ENCODE assay signal across 34 cellular contexts in the genomic region with DNA sequence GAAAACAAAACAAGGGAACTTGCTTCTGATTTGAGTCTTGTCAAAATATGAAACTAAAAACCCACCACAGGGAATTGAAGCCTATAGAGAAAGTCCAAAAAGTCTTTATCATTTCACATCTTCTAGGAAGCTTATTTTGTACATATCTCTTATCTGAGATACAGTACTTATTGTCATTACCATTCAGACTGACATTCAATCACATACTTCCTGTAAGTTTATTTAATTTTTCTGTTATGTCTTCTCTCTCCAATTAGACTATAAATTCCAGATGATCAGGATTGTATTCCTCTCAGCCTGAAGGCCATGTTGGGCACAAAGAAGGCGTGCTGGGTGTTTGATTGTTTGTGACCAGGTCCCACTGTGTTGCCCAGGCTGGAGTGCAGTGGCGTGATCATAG. TPM values are rescaled to one million over a fixed set of nuclear protein-coding genes. Genes with fewer than 3 reads are reported as not detected.
"Had no signal": no experiment of that assay in that cellular context is flagged by ENCODE, and none has a peak within 500 bp of the region (broad histone marks: within the 10 kb centered on the region; RNA-seq: fewer than 3 reads in every experiment).

No MANE protein-coding gene starts in this region.

- H3K4me3 ChIP-seq: adrenal gland, body of pancreas, esophagus muscularis mucosa, gastrocnemius medialis, heart left ventricle had no signal

- H3K27me3 ChIP-seq: adrenal gland, body of pancreas, esophagus muscularis mucosa, foreskin keratinocyte, gastrocnemius medialis, heart left ventricle had no signal

- H3K9me3 Mint-ChIP-seq: activated CD4-positive, alpha-beta memory T cell treated with anti-CD3 and anti-CD28 coated beads for 36 hours; activated CD4-positive, alpha-beta T cell treated with anti-CD3 and anti-CD28 coated beads, Interleukin-2, amount 10 ng/mL, durations not matched to agents 24 days and 14 days; activated naive CD4-positive, alpha-beta T cell treated with anti-CD3 and anti-CD28 coated beads for 36 hours; activated naive CD4-positive, alpha-beta T cell treated with anti-CD3 and anti-CD28 coated beads, Interleukin-2, amount 50 U/mL, for 24 hours; activated naive CD8-positive, alpha-beta T cell treated with anti-CD3 and anti-CD28 coated beads for 36 hours; activated naive CD8-positive, alpha-beta T cell treated with anti-CD3 and anti-CD28 coated beads, Interleukin-2, amount 50 U/mL, for 24 hours; activated T-helper 1 cell treated with anti-CD3 and anti-CD28 coated beads, Interleukin-12 subunit alpha, Interleukin-12 subunit beta, Interleukin-2, Interleukin-4 antibody, amounts not matched to agents 30 ng/mL and 10 ng/mL and 1 ng/mL, durations not matched to agents 14 hours and 24 hours and 36 hours; activated T-helper 2 cell treated with anti-CD3 and anti-CD28 coated beads, Interferon-gamma antibody, Interleukin-2, Interleukin-4, amounts not matched to agents 10 μg/mL and 5 μg/mL and 100 μg/mL, durations not matched to agents 14 hours and 24 hours and 36 hours; effector memory CD8-positive, alpha-beta T cell had no signal

- H3K27me3 Mint-ChIP-seq: activated CD4-positive, alpha-beta memory T cell treated with anti-CD3 and anti-CD28 coated beads for 36 hours; activated CD4-positive, alpha-beta T cell treated with anti-CD3 and anti-CD28 coated beads for 36 hours; activated CD8-positive, alpha-beta memory T cell treated with anti-CD3 and anti-CD28 coated beads, Interleukin-2, amount 10 ng/mL, durations not matched to agents 7 days and 5 days; activated naive CD4-positive, alpha-beta T cell treated with anti-CD3 and anti-CD28 coated beads, Interleukin-2, amount 50 U/mL, for 24 hours; activated naive CD8-positive, alpha-beta T cell treated with anti-CD3 and anti-CD28 coated beads for 36 hours; activated naive CD8-positive, alpha-beta T cell treated with anti-CD3 and anti-CD28 coated beads, Interleukin-2, amount 50 U/mL, for 24 hours; effector memory CD8-positive, alpha-beta T cell had no signal

- H3K4me1 ChIP-seq: adrenal gland had no signal

- H3K9me3 ChIP-seq: adrenal gland, body of pancreas, esophagus muscularis mucosa, gastrocnemius medialis, heart left ventricle had no signal

- DNase-seq: activated CD4-positive, alpha-beta memory T cell treated with anti-CD3 and anti-CD28 coated beads for 36 hours; activated CD4-positive, alpha-beta T cell treated with anti-CD3 and anti-CD28 coated beads for 36 hours; activated CD4-positive, alpha-beta T cell treated with anti-CD3 and anti-CD28 coated beads, Interleukin-2, amount 10 ng/mL, durations not matched to agents 24 days and 14 days; activated CD4-positive, CD25-positive, alpha-beta regulatory T cell; activated CD4-positive, CD25-positive, alpha-beta regulatory T cell treated with anti-CD3 and anti-CD28 coated beads, Interleukin-2, amount 50 U/mL, for 72 hours; activated CD8-positive, alpha-beta memory T cell treated with anti-CD3 and anti-CD28 coated beads, Interleukin-2, amount 10 ng/mL, durations not matched to agents 7 days and 5 days; activated CD8-positive, alpha-beta memory T cell treated with anti-CD3 and anti-CD28 coated beads, Interleukin-2, amount 50 U/mL, for 4 hours; activated CD8-positive, alpha-beta T cell treated with anti-CD3 and anti-CD28 coated beads, Interleukin-2, amount 10 ng/mL, durations not matched to agents 7 days and 5 days; activated effector memory CD4-positive, alpha-beta T cell treated with anti-CD3 and anti-CD28 coated beads, Interleukin-2, amount 50 U/mL, for 16 hours; activated naive CD4-positive, alpha-beta T cell treated with anti-CD3 and anti-CD28 coated beads for 36 hours; activated naive CD8-positive, alpha-beta T cell treated with anti-CD3 and anti-CD28 coated beads for 36 hours; activated naive CD8-positive, alpha-beta T cell treated with anti-CD3 and anti-CD28 coated beads, Interleukin-2, amount 50 U/mL, for 24 hours; activated T-cell treated with anti-CD3 and anti-CD28 coated beads, Interleukin-2, amount 50 U/mL, for 1 hour; activated T-cell treated with anti-CD3 and anti-CD28 coated beads, Interleukin-2, amount 50 U/mL, for 48 hours; adrenal gland; amygdala; aorta; caudate nucleus; cortex of kidney; dermis blood vessel endothelial cell; effector CD4-positive, alpha-beta T cell; effector memory CD8-positive, alpha-beta T cell; erythroblast; foreskin keratinocyte; gastrocnemius medialis; glutamatergic neuron; heart left ventricle; T-helper 2 cell had no signal

- H3K4me3 Mint-ChIP-seq: activated CD4-positive, alpha-beta memory T cell treated with anti-CD3 and anti-CD28 coated beads for 36 hours; activated CD4-positive, alpha-beta T cell treated with anti-CD3 and anti-CD28 coated beads for 36 hours; activated CD4-positive, alpha-beta T cell treated with anti-CD3 and anti-CD28 coated beads, Interleukin-2, amount 10 ng/mL, durations not matched to agents 24 days and 14 days; activated CD8-positive, alpha-beta memory T cell treated with anti-CD3 and anti-CD28 coated beads, Interleukin-2, amount 10 ng/mL, durations not matched to agents 7 days and 5 days; activated CD8-positive, alpha-beta T cell treated with anti-CD3 and anti-CD28 coated beads, Interleukin-2, amount 10 ng/mL, durations not matched to agents 7 days and 5 days; activated naive CD4-positive, alpha-beta T cell treated with anti-CD3 and anti-CD28 coated beads for 36 hours; activated naive CD4-positive, alpha-beta T cell treated with anti-CD3 and anti-CD28 coated beads, Interleukin-2, amount 50 U/mL, for 24 hours; activated naive CD8-positive, alpha-beta T cell treated with anti-CD3 and anti-CD28 coated beads for 36 hours; activated naive CD8-positive, alpha-beta T cell treated with anti-CD3 and anti-CD28 coated beads, Interleukin-2, amount 50 U/mL, for 24 hours; activated T-helper 1 cell treated with anti-CD3 and anti-CD28 coated beads, Interleukin-12 subunit alpha, Interleukin-12 subunit beta, Interleukin-2, Interleukin-4 antibody, amounts not matched to agents 30 ng/mL and 10 ng/mL and 1 ng/mL, durations not matched to agents 14 hours and 24 hours and 36 hours; effector memory CD8-positive, alpha-beta T cell had no signal

- H3K36me3 ChIP-seq: adrenal gland, esophagus muscularis mucosa, gastrocnemius medialis, heart left ventricle had no signal

- ATAC-seq: activated CD4-positive, alpha-beta T cell treated with anti-CD3 and anti-CD28 coated beads for 36 hours; activated CD8-positive, alpha-beta memory T cell treated with anti-CD3 and anti-CD28 coated beads, Interleukin-2, amount 10 ng/mL, durations not matched to agents 7 days and 5 days; activated CD8-positive, alpha-beta T cell treated with anti-CD3 and anti-CD28 coated beads, Interleukin-2, amount 10 ng/mL, durations not matched to agents 7 days and 5 days; activated naive CD8-positive, alpha-beta T cell treated with anti-CD3 and anti-CD28 coated beads, Interleukin-2, amount 50 U/mL, for 24 hours; effector memory CD8-positive, alpha-beta T cell; foreskin keratinocyte; gastrocnemius medialis; heart left ventricle had no signal

- H3K36me3 Mint-ChIP-seq: activated CD4-positive, alpha-beta memory T cell treated with anti-CD3 and anti-CD28 coated beads for 36 hours; activated naive CD8-positive, alpha-beta T cell treated with anti-CD3 and anti-CD28 coated beads for 36 hours had no signal

- H3K27ac Mint-ChIP-seq: activated CD4-positive, alpha-beta memory T cell treated with anti-CD3 and anti-CD28 coated beads for 36 hours; activated CD4-positive, alpha-beta T cell treated with anti-CD3 and anti-CD28 coated beads for 36 hours; activated CD4-positive, alpha-beta T cell treated with anti-CD3 and anti-CD28 coated beads, Interleukin-2, amount 10 ng/mL, durations not matched to agents 24 days and 14 days; activated CD8-positive, alpha-beta memory T cell treated with anti-CD3 and anti-CD28 coated beads, Interleukin-2, amount 10 ng/mL, durations not matched to agents 7 days and 5 days; activated CD8-positive, alpha-beta T cell treated with anti-CD3 and anti-CD28 coated beads, Interleukin-2, amount 10 ng/mL, durations not matched to agents 7 days and 5 days; activated naive CD4-positive, alpha-beta T cell treated with anti-CD3 and anti-CD28 coated beads for 36 hours; activated naive CD4-positive, alpha-beta T cell treated with anti-CD3 and anti-CD28 coated beads, Interleukin-2, amount 50 U/mL, for 24 hours; activated naive CD8-positive, alpha-beta T cell treated with anti-CD3 and anti-CD28 coated beads for 36 hours; activated naive CD8-positive, alpha-beta T cell treated with anti-CD3 and anti-CD28 coated beads, Interleukin-2, amount 50 U/mL, for 24 hours; activated T-helper 1 cell treated with anti-CD3 and anti-CD28 coated beads, Interleukin-12 subunit alpha, Interleukin-12 subunit beta, Interleukin-2, Interleukin-4 antibody, amounts not matched to agents 30 ng/mL and 10 ng/mL and 1 ng/mL, durations not matched to agents 14 hours and 24 hours and 36 hours; activated T-helper 2 cell treated with anti-CD3 and anti-CD28 coated beads, Interferon-gamma antibody, Interleukin-2, Interleukin-4, amounts not matched to agents 10 μg/mL and 5 μg/mL and 100 μg/mL, durations not matched to agents 14 hours and 24 hours and 36 hours; effector memory CD8-positive, alpha-beta T cell had no signal

- FAIRE-seq: colon had no signal

- H3K27ac ChIP-seq: adrenal gland, body of pancreas, esophagus muscularis mucosa, foreskin keratinocyte, gastrocnemius medialis, heart left ventricle had no signal

RNA-seq across cellular contexts. Expression of gene NDC80, which starts 59.3 kb away (rescaled TPM):
- total RNA-seq: body of pancreas had no signal
